19 cellular contexts compared by ENCODE assay signal in genomic region chr4:39415678-39416283, GRCh38. TPM values are rescaled to one million over a fixed set of nuclear protein-coding genes. Genes with fewer than 3 reads are reported as not detected.
"Had no signal": no experiment of that assay in that cellular context is flagged by ENCODE, and none has a peak within 500 bp of the region (broad histone marks: within the 10 kb centered on the region; RNA-seq: fewer than 3 reads in every experiment).

No MANE protein-coding gene starts in this region.

- H3K4me3 ChIP-seq: ascending aorta, dorsolateral prefrontal cortex, gastrocnemius medialis, heart right ventricle, lower lobe of right lung had no signal

- H2AFZ ChIP-seq: parathyroid adenoma had no signal

- H3K9me3 Mint-ChIP-seq: mesothelial cell of epicardium, neural crest cell had no signal

- H3K36me3 Mint-ChIP-seq: mesothelial cell of epicardium had no signal

- H3K36me3 ChIP-seq: ascending aorta, gastrocnemius medialis, heart right ventricle, lower lobe of right lung had no signal

- H3K4me3 Mint-ChIP-seq: mesothelial cell of epicardium, neural crest cell had no signal

- DNase-seq: activated naive CD4-positive, alpha-beta T cell treated with Interleukin-2 at 50 U/mL for 16 hours; dorsolateral prefrontal cortex; gastrocnemius medialis; heart right ventricle; lower lobe of right lung; stimulated activated CD4-positive, alpha-beta T cell treated with anti-CD3 and anti-CD28 coated beads, Interleukin-15, amount 100 ng/mL, for 24 hours; stimulated activated CD4-positive, alpha-beta T cell treated with anti-CD3 and anti-CD28 coated beads, Interleukin-4, amount 100 ng/mL, for 24 hours; stimulated activated naive CD4-positive, alpha-beta T cell; substantia nigra; trophoblast cell had no signal

- H3K27ac ChIP-seq: ascending aorta, dorsolateral prefrontal cortex, gastrocnemius medialis, heart right ventricle, lower lobe of right lung, parathyroid adenoma had no signal

- H3K9me3 ChIP-seq: ascending aorta, gastrocnemius medialis, heart right ventricle, lower lobe of right lung had no signal

- H3K27ac Mint-ChIP-seq: mesothelial cell of epicardium had no signal

- H3K4me1 ChIP-seq: ascending aorta, gastrocnemius medialis, heart right ventricle, lower lobe of right lung, parathyroid adenoma had no signal

- H3K4me1 Mint-ChIP-seq: mesothelial cell of epicardium, neural crest cell had no signal

- H3K9ac ChIP-seq: parathyroid adenoma had no signal

- ATAC-seq: activated CD4-positive, CD25-positive, alpha-beta regulatory T cell treated with anti-CD3 and anti-CD28 coated beads, Interleukin-2, amount 50 U/mL, for 24 hours; esophagus mucosa; gastrocnemius medialis; heart right ventricle had no signal

- H3K79me2 ChIP-seq: parathyroid adenoma had no signal

- H3K27me3 ChIP-seq: ascending aorta, dorsolateral prefrontal cortex, gastrocnemius medialis had no signal

RNA-seq across cellular contexts. Expression of gene KLB, which starts 9.1 kb away (rescaled TPM):
- total RNA-seq: activated CD8-positive, alpha-beta memory T cell treated with anti-CD3 and anti-CD28 coated beads for 36 hours; ascending aorta; mesothelial cell of epicardium; myocyte; neural crest cell; renal cortical epithelial cell had no signal
